Comparison of ENCODE assay signal across 16 cellular contexts in the genomic region with DNA sequence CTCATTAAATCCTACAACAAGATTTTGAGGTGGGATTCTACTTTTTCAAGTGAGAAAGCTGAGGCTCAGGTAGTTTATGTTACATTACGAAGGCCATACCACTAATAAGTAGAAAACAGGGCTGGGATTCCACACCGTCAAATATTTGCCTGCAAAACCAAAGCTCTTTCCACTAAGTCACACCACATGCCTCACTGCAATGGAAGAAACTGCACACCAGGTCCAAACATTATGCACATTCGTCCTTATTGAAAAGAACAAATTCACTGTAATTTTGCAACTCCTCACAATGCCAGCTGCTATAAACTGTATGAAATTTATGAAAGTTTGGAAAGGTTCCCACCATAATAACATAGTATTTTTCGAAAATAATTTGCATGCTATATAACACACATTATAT.
DNase-seq lines count a peak whose midpoint lies in the region; ATAC-seq and TF ChIP-seq lines count a peak whose summit lies in the region.
"Had no signal": no experiment of that assay in that cellular context is flagged by ENCODE, and none has a peak within 500 bp of the region (broad histone marks: within the 10 kb centered on the region; RNA-seq: fewer than 3 reads in every experiment).

No MANE protein-coding gene starts in this region.

- H3K36me3 ChIP-seq in A673 (ENCODE audit: insufficient read depth, low read length, poor library complexity, severe bottlenecking), result no peaks in the 10 kb centered on the region
- H3K36me3 ChIP-seq in HCT116 (ENCODE audit: control insufficient read depth in 1 of 2, insufficient read depth in 2 of 2, low read length in 2 of 2), result no peaks in the 10 kb centered on the region
- H3K36me3 ChIP-seq in Panc1 (ENCODE audit: control insufficient read depth, insufficient read depth, low read length), result no peaks in the 10 kb centered on the region
- H3K36me3 ChIP-seq: spleen had no signal

- no peak overlapping the region for H3K9ac ChIP-seq in HCT116 (ENCODE audit: low read length)

- peaks cover 16% of the 10 kb centered on the region for H3K9me3 Mint-ChIP-seq in T-helper 2 cell treated with Interferon-gamma antibody and Interleukin-4, amounts not matched to agents 5 μg/mL and 100 μg/mL, for 36 hours
- H3K9me3 Mint-ChIP-seq: mesothelial cell of epicardium had no signal

- H3K79me2 ChIP-seq in HCT116 (ENCODE audit: insufficient read depth, low read length), result no peaks in the 10 kb centered on the region

- in situ Hi-C loops in Panc1 (cut with HindIII; ENCODE audit: low pct_unique_long_range_greater_than_20kb, low sequenced_read_pairs), result no loop called here

- peak overlapping the region; percentile 55 for H3K27ac ChIP-seq in A673 (ENCODE audit: low read depth, low read length, poor library complexity, severe bottlenecking)
- no peak overlapping the region for H3K27ac ChIP-seq in HCT116 (ENCODE audit: low read depth, low read length)
- H3K27ac ChIP-seq in Panc1 (ENCODE audit: low read length), result no peak overlapping the region
- peak overlapping the region; percentile 88 for H3K27ac ChIP-seq in right cardiac atrium (ENCODE audit: low read length)
- H3K27ac ChIP-seq: HL-60, spleen had no signal

- BruUV-seq in A673 (replicated peaks; lab: Mats Ljungman, UMichigan) (no TSS peak), HCT116 (replicated peaks; lab: Mats Ljungman, UMichigan) (no TSS peak), Panc1 (replicated peaks; lab: Mats Ljungman, UMichigan) (no TSS peak)

- no peaks in the 10 kb centered on the region for H3K27me3 Mint-ChIP-seq in T-helper 2 cell treated with Interferon-gamma antibody and Interleukin-4, amounts not matched to agents 5 μg/mL and 100 μg/mL, for 36 hours (ENCODE audit: low read depth)
- H3K27me3 Mint-ChIP-seq: T-cell had no signal

- H3K27ac Mint-ChIP-seq in T-helper 2 cell treated with Interferon-gamma antibody and Interleukin-4, amounts not matched to agents 5 μg/mL and 100 μg/mL, for 36 hours, result no peak overlapping the region
- H3K27ac Mint-ChIP-seq: mesothelial cell of epicardium, T-cell had no signal

- TF ChIP-seq CTCF in A673 (conservative IDR thresholded peaks at IDR 0.05; ENCODE audit: low read depth, low read length) (no peak), HCT116 (IDR thresholded peaks at IDR 0.05 in 2 of 3, conservative IDR thresholded peaks at IDR 0.05 in 1 of 3; ENCODE audit: borderline replicate concordance in 1 of 3, insufficient read depth in 1 of 3, low read depth in 2 of 3, low read length in 2 of 3) (no peak), Panc1 (IDR thresholded peaks at IDR 0.05) (no peak)

- H2AFZ ChIP-seq in HCT116 (ENCODE audit: low read depth, low read length, poor library complexity, severe bottlenecking), result peak overlapping the region; percentile 1

- no peaks in the 10 kb centered on the region for H3K4me1 Mint-ChIP-seq in T-helper 2 cell treated with Interferon-gamma antibody and Interleukin-4, amounts not matched to agents 5 μg/mL and 100 μg/mL, for 36 hours (ENCODE audit: low read depth)
- H3K4me1 Mint-ChIP-seq: T-cell had no signal

- H3K4me2 ChIP-seq in HCT116 (ENCODE audit: low read length), result no peak overlapping the region

- H3K9me3 ChIP-seq in A673 (ENCODE audit: low read depth, low read length, poor library complexity, severe bottlenecking), result no peaks in the 10 kb centered on the region
- no peaks in the 10 kb centered on the region for H3K9me3 ChIP-seq in HCT116 (ENCODE audit: control insufficient read depth in 1 of 2, insufficient read depth in 1 of 2, low read depth in 1 of 2, low read length in 2 of 2)
- no peaks in the 10 kb centered on the region for H3K9me3 ChIP-seq in Panc1 (ENCODE audit: control insufficient read depth, insufficient read depth, low read depth, low read length)
- no peaks in the 10 kb centered on the region for H3K9me3 ChIP-seq in right cardiac atrium (ENCODE audit: control insufficient read depth, low read length)
- H3K9me3 ChIP-seq: spleen had no signal

- H4K20me1 ChIP-seq in HCT116 (ENCODE audit: insufficient read depth), result no peaks in the 10 kb centered on the region

- RAD21 ChIA-PET in HCT116 (lab: Charles Lee; ENCODE audit: low non-redundant PET in 1 of 2, low total read pairs in 2 of 2, uncharacterized antibody in 2 of 2, unreplicated experiment in 2 of 2), result no interaction called here

- 63% methylated on average over 4 of the region's 4 CpGs for WGBS in right cardiac atrium

- TF ChIP-seq RAD21 in HCT116 (IDR thresholded peaks at IDR 0.05; ENCODE audit: low read depth), result no peak

- H3K4me3 Mint-ChIP-seq in T-helper 2 cell treated with Interferon-gamma antibody and Interleukin-4, amounts not matched to agents 5 μg/mL and 100 μg/mL, for 36 hours, result no peak overlapping the region
- H3K4me3 Mint-ChIP-seq: mesothelial cell of epicardium, T-cell had no signal

- H3K36me3 Mint-ChIP-seq in T-helper 2 cell treated with Interferon-gamma antibody and Interleukin-4, amounts not matched to agents 5 μg/mL and 100 μg/mL, for 36 hours (ENCODE audit: low read depth), result no peaks in the 10 kb centered on the region
- H3K36me3 Mint-ChIP-seq: mesothelial cell of epicardium, T-cell had no signal

- CTCF ChIA-PET in A673 (lab: Charles Lee) (no interaction called here), HCT116 (lab: Charles Lee) (no interaction called here), Panc1 (lab: Charles Lee) (no interaction called here)

- peak overlapping the region; percentile 3 for H3K4me3 ChIP-seq in A673 (ENCODE audit: low read depth, low read length, poor library complexity, severe bottlenecking)
- no peak overlapping the region for H3K4me3 ChIP-seq in HCT116 (replicated peaks in 1 of 2; ENCODE audit: low read depth in 1 of 2, low read length in 2 of 2)
- H3K4me3 ChIP-seq in Panc1 (ENCODE audit: low read depth in 2 of 2, low read length in 2 of 2), result no peak overlapping the region
- H3K4me3 ChIP-seq in right cardiac atrium (ENCODE audit: low read length), result no peak overlapping the region
- H3K4me3 ChIP-seq: spleen had no signal

- intact Hi-C loops in A673 (cut with micrococcal nuclease; ENCODE audit: unreplicated experiment), result no loop called here
- intact Hi-C loops in HCT116 (cut with micrococcal nuclease), result no loop called here
- intact Hi-C loops in Panc1 (cut with micrococcal nuclease; ENCODE audit: unreplicated experiment), result no loop called here
- intact Hi-C loops in right cardiac atrium (cut with DNase I), result loop anchor here in 1 of 4 donors (10.0 kb wide), 1 partner anchor 179 kb away; no protein-coding TSS in a partner anchor

- H3K4me1 ChIP-seq in A673 (ENCODE audit: insufficient read depth, low read length, poor library complexity, severe bottlenecking) (peaks cover 39% of the 10 kb centered on the region), HCT116 (ENCODE audit: control insufficient read depth in 1 of 2, insufficient read depth in 2 of 2, low read length in 2 of 2) (peaks cover 0 to 9% of the 10 kb centered on the region in 2 experiments; a peak in 2 of 4 replicates), Panc1 (ENCODE audit: control insufficient read depth, insufficient read depth, low read length) (no peaks in the 10 kb centered on the region; the same call in 1 of the 2 replicates), right cardiac atrium (ENCODE audit: control insufficient read depth, insufficient read depth, low read length) (no peaks in the 10 kb centered on the region)
- H3K4me1 ChIP-seq: spleen had no signal

- no peak for ATAC-seq in HCT116
- 0 out of 2 replicates have a peak, but pooled peaks have one; percentile 30 for ATAC-seq in Panc1
- ATAC-seq in right cardiac atrium, result no peak
- no peak for ATAC-seq in GM19467 (IDR thresholded peaks at IDR 0.05; ENCODE audit: unreplicated experiment)
- ATAC-seq: T-cell had no signal

- DNase-seq in A673 (ENCODE audit: low spot score), result peak; percentile 35
- DNase-seq in HCT116 (ENCODE audit: low read depth, low spot score), result no peak
- DNase-seq in Panc1 (ENCODE audit: low read depth, low spot score), result no peak
- DNase-seq in right cardiac atrium, result no peak
- DNase-seq in amygdala (lab: John Stamatoyannopoulos, UW), result no peak
- DNase-seq in SIG-M5 treated with dmso at 0.1 percent for 504 hours (lab: John Stamatoyannopoulos, UW; ENCODE audit: unreplicated experiment), result no peak
- no peak for DNase-seq in T-helper 2 cell treated with Interferon-gamma antibody and Interleukin-4, amounts not matched to agents 5 μg/mL and 100 μg/mL, for 36 hours (ENCODE audit: low spot score)
- DNase-seq: activated CD4-positive, CD25-positive, alpha-beta regulatory T cell; activated naive CD4-positive, alpha-beta T cell; AML-193; spleen; stimulated activated naive CD4-positive, alpha-beta T cell; T-cell had no signal

- no peak for TF ChIP-seq POLR2A in HCT116 (IDR thresholded peaks at IDR 0.05; ENCODE audit: borderline replicate concordance, extremely low read depth, insufficient read depth, insufficient read length)

- POLR2A ChIA-PET in A673 (lab: Charles Lee; ENCODE audit: low non-redundant PET) (no interaction called here), HCT116 (lab: Charles Lee) (no interaction called here), Panc1 (lab: Charles Lee) (no interaction called here)

- H3K9me2 ChIP-seq in HCT116 (ENCODE audit: insufficient read depth), result no peaks in the 10 kb centered on the region

- H3K27me3 ChIP-seq in A673 (replicated peaks; ENCODE audit: insufficient read depth, low read depth, low read length, poor library complexity) (no peaks in the 10 kb centered on the region), HCT116 (ENCODE audit: insufficient read depth, low read length) (no peaks in the 10 kb centered on the region), Panc1 (ENCODE audit: control insufficient read depth, insufficient read depth, low read length) (no peaks in the 10 kb centered on the region), right cardiac atrium (ENCODE audit: control insufficient read depth, insufficient read depth) (no peaks in the 10 kb centered on the region)
- H3K27me3 ChIP-seq: spleen had no signal

TF ChIP-seq in HCT116, 20 proteins besides CTCF, POLR2A, EP300 and RAD21 (continues in another document):
- TF ChIP-seq TCF7L2 (IDR thresholded peaks at IDR 0.05; ENCODE audit: borderline replicate concordance, extremely low read depth, insufficient read depth, insufficient read length) (no peak), EGR1 (IDR thresholded peaks at IDR 0.05; ENCODE audit: low read depth) (no peak), FOSL1 (IDR thresholded peaks at IDR 0.05; ENCODE audit: low read depth) (no peak), JUND (IDR thresholded peaks at IDR 0.05) (no peak)

Comparison
In these comparisons a context has a peak if more than half of its experiments do, and no peak if none do; other contexts are left out.
1. H3K27ac ChIP-seq: peak in A673 (single experiment) and right cardiac atrium (single experiment); none in HCT116 (single experiment) and Panc1 (single experiment).